Comparison of ENCODE assay signal across 8 cellular contexts in genomic region chr7:66707825-66708224, GRCh38.
"Had no signal": no experiment of that assay in that cellular context is flagged by ENCODE, and none has a peak within 500 bp of the region (broad histone marks: within the 10 kb centered on the region; RNA-seq: fewer than 3 reads in every experiment).

No MANE protein-coding gene starts in this region.

- H3K4me3 ChIP-seq: GM12878 had no signal

- ATAC-seq: GM12878 had no signal

- FAIRE-seq: G401.6, GM12878, GM12891, GM12892, GM18507, GM19239 had no signal

- DNase-seq: GDM1, GF-D8 had no signal
